Comparison of ENCODE assay signal across 1 cellular context in genomic region chr17:72425133-72425795, GRCh38.
TF ChIP-seq lines count a peak whose summit lies in the region.

No MANE protein-coding gene starts in this region.

TF ChIP-seq in GM12878, 131 proteins besides CTCF, POLR2A, EP300 and RAD21 (continued from another document and continues in another):
- TF ChIP-seq EGR1 (IDR thresholded peaks at IDR 0.05; ENCODE audit: borderline replicate concordance in 1 of 2, low read depth in 2 of 2, low read length in 2 of 2) = no peak
- peak; percentile 50; the same call in 1 of the 2 replicates for TF ChIP-seq TCF12 (IDR thresholded peaks at IDR 0.05; ENCODE audit: low read depth, low read length)
- no peak for TF ChIP-seq YBX1 (IDR thresholded peaks at IDR 0.05)
- TF ChIP-seq ZNF24 (IDR thresholded peaks at IDR 0.05) = peak; percentile 97
- TF ChIP-seq MXI1 (IDR thresholded peaks at IDR 0.05; ENCODE audit: low read depth, low read length) = no peak
- TF ChIP-seq POLR2AphosphoS2 (IDR thresholded peaks at IDR 0.05; ENCODE audit: low read depth, low read length) = no peak
- TF ChIP-seq EED (IDR thresholded peaks at IDR 0.05; ENCODE audit: low read depth) = peak; percentile 53
- peak; percentile 63 for TF ChIP-seq SMAD1 (IDR thresholded peaks at IDR 0.05; ENCODE audit: low read depth, partially characterized antibody)
- TF ChIP-seq CEBPB (IDR thresholded peaks at IDR 0.05; ENCODE audit: borderline replicate concordance in 1 of 2, low read depth in 2 of 2, low read length in 2 of 2) = no peak
- no peak; the same call in 1 of the 2 replicates for TF ChIP-seq ATF7 (IDR thresholded peaks at IDR 0.05; ENCODE audit: low read depth)
- TF ChIP-seq SP1 (IDR thresholded peaks at IDR 0.05; ENCODE audit: low read depth, low read length) = no peak
- TF ChIP-seq ZNF207 (IDR thresholded peaks at IDR 0.05; ENCODE audit: borderline replicate concordance) = no peak; the same call in 1 of the 2 replicates
- TF ChIP-seq, protein P1, sequence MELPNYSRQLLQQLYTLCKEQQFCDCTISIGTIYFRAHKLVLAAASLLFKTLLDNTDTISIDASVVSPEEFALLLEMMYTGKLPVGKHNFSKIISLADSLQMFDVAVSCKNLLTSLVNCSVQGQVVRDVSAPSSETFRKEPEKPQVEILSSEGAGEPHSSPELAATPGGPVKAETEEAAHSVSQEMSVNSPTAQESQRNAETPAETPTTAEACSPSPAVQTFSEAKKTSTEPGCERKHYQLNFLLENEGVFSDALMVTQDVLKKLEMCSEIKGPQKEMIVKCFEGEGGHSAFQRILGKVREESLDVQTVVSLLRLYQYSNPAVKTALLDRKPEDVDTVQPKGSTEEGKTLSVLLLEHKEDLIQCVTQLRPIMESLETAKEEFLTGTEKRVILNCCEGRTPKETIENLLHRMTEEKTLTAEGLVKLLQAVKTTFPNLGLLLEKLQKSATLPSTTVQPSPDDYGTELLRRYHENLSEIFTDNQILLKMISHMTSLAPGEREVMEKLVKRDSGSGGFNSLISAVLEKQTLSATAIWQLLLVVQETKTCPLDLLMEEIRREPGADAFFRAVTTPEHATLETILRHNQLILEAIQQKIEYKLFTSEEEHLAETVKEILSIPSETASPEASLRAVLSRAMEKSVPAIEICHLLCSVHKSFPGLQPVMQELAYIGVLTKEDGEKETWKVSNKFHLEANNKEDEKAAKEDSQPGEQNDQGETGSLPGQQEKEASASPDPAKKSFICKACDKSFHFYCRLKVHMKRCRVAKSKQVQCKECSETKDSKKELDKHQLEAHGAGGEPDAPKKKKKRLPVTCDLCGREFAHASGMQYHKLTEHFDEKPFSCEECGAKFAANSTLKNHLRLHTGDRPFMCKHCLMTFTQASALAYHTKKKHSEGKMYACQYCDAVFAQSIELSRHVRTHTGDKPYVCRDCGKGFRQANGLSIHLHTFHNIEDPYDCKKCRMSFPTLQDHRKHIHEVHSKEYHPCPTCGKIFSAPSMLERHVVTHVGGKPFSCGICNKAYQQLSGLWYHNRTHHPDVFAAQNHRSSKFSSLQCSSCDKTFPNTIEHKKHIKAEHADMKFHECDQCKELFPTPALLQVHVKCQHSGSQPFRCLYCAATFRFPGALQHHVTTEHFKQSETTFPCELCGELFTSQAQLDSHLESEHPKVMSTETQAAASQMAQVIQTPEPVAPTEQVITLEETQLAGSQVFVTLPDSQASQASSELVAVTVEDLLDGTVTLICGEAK (IDR thresholded peaks at IDR 0.05; ENCODE audit: borderline replicate concordance) = no peak
- peak; percentile 80 to 87 for TF ChIP-seq BHLHE40 (IDR thresholded peaks at IDR 0.05; ENCODE audit: borderline replicate concordance in 1 of 2, low read depth in 2 of 2, low read length in 1 of 2)
- TF ChIP-seq, protein P2, sequence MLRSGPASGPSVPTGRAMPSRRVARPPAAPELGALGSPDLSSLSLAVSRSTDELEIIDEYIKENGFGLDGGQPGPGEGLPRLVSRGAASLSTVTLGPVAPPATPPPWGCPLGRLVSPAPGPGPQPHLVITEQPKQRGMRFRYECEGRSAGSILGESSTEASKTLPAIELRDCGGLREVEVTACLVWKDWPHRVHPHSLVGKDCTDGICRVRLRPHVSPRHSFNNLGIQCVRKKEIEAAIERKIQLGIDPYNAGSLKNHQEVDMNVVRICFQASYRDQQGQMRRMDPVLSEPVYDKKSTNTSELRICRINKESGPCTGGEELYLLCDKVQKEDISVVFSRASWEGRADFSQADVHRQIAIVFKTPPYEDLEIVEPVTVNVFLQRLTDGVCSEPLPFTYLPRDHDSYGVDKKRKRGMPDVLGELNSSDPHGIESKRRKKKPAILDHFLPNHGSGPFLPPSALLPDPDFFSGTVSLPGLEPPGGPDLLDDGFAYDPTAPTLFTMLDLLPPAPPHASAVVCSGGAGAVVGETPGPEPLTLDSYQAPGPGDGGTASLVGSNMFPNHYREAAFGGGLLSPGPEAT (IDR thresholded peaks at IDR 0.05; ENCODE audit: low read depth) = peak; percentile 43; the same call in 1 of the 2 replicates
- TF ChIP-seq ZNF217 (IDR thresholded peaks at IDR 0.05) = no peak
- peak; percentile 30 for TF ChIP-seq SKIL (IDR thresholded peaks at IDR 0.05; ENCODE audit: low read depth, poor library complexity, severe bottlenecking)
- peak; percentile 54; the same call in 1 of the 2 replicates for TF ChIP-seq TAF1 (IDR thresholded peaks at IDR 0.05; ENCODE audit: borderline replicate concordance, low read depth, low read length)
- no peak for TF ChIP-seq HDAC6 (IDR thresholded peaks at IDR 0.05; ENCODE audit: unreplicated experiment)
- TF ChIP-seq, protein P3, sequence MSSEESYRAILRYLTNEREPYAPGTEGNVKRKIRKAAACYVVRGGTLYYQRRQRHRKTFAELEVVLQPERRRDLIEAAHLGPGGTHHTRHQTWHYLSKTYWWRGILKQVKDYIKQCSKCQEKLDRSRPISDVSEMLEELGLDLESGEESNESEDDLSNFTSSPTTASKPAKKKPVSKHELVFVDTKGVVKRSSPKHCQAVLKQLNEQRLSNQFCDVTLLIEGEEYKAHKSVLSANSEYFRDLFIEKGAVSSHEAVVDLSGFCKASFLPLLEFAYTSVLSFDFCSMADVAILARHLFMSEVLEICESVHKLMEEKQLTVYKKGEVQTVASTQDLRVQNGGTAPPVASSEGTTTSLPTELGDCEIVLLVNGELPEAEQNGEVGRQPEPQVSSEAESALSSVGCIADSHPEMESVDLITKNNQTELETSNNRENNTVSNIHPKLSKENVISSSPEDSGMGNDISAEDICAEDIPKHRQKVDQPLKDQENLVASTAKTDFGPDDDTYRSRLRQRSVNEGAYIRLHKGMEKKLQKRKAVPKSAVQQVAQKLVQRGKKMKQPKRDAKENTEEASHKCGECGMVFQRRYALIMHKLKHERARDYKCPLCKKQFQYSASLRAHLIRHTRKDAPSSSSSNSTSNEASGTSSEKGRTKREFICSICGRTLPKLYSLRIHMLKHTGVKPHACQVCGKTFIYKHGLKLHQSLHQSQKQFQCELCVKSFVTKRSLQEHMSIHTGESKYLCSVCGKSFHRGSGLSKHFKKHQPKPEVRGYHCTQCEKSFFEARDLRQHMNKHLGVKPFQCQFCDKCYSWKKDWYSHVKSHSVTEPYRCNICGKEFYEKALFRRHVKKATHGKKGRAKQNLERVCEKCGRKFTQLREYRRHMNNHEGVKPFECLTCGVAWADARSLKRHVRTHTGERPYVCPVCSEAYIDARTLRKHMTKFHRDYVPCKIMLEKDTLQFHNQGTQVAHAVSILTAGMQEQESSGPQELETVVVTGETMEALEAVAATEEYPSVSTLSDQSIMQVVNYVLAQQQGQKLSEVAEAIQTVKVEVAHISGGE (CRISPR knock-in tag; IDR thresholded peaks at IDR 0.05) = no peak
- no peak for TF ChIP-seq MTA2 (IDR thresholded peaks at IDR 0.05; ENCODE audit: low read depth)
- no peak for TF ChIP-seq SIN3A (IDR thresholded peaks at IDR 0.05; ENCODE audit: low read depth, low read length)
- no peak for TF ChIP-seq LARP7 (IDR thresholded peaks at IDR 0.05)
- no peak for TF ChIP-seq SREBF2 (IDR thresholded peaks at IDR 0.05; ENCODE audit: low read length)
- no peak; the same call in 1 of the 2 replicates for TF ChIP-seq BACH1 (IDR thresholded peaks at IDR 0.05; ENCODE audit: borderline replicate concordance)
- TF ChIP-seq SUPT20H (IDR thresholded peaks at IDR 0.05; ENCODE audit: borderline replicate concordance, control insufficient read depth, low read depth, low read length) = no peak
- TF ChIP-seq BCL11A (IDR thresholded peaks at IDR 0.05; ENCODE audit: low read depth, low read length) = 0 out of 2 replicates have a peak, but pooled peaks have one; percentile 42
- no peak for TF ChIP-seq NFYA (IDR thresholded peaks at IDR 0.05; ENCODE audit: borderline replicate concordance, low read depth, low read length)
- peak; percentile 68 for TF ChIP-seq NFIC (IDR thresholded peaks at IDR 0.05; ENCODE audit: low read depth, low read length)
- TF ChIP-seq SMC3 (IDR thresholded peaks at IDR 0.05; ENCODE audit: borderline replicate concordance, low read length) = no peak; the same call in 1 of the 2 replicates
- no peak for TF ChIP-seq MTA3 (IDR thresholded peaks at IDR 0.05; ENCODE audit: borderline replicate concordance, low read length)
- TF ChIP-seq IRF4 (IDR thresholded peaks at IDR 0.05; ENCODE audit: low read depth, low read length) = peak; percentile 52; the same call in 1 of the 2 replicates
- TF ChIP-seq CBFB (IDR thresholded peaks at IDR 0.05; ENCODE audit: low read depth) = peak; percentile 32; the same call in 1 of the 2 replicates
- TF ChIP-seq, protein P4, sequence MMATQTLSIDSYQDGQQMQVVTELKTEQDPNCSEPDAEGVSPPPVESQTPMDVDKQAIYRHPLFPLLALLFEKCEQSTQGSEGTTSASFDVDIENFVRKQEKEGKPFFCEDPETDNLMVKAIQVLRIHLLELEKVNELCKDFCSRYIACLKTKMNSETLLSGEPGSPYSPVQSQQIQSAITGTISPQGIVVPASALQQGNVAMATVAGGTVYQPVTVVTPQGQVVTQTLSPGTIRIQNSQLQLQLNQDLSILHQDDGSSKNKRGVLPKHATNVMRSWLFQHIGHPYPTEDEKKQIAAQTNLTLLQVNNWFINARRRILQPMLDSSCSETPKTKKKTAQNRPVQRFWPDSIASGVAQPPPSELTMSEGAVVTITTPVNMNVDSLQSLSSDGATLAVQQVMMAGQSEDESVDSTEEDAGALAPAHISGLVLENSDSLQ (IDR thresholded peaks at IDR 0.05) = peak; percentile 2; the same call in 1 of the 2 replicates
- TF ChIP-seq ZBED1 (IDR thresholded peaks at IDR 0.05; ENCODE audit: borderline replicate concordance) = peak; percentile 65; the same call in 1 of the 2 replicates
- TF ChIP-seq E2F8 (IDR thresholded peaks at IDR 0.05; ENCODE audit: low read depth, partially characterized antibody) = no peak
- 0 out of 2 replicates have a peak, but pooled peaks have one; percentile 8 for TF ChIP-seq RAD51 (IDR thresholded peaks at IDR 0.05)
- TF ChIP-seq, protein P5, sequence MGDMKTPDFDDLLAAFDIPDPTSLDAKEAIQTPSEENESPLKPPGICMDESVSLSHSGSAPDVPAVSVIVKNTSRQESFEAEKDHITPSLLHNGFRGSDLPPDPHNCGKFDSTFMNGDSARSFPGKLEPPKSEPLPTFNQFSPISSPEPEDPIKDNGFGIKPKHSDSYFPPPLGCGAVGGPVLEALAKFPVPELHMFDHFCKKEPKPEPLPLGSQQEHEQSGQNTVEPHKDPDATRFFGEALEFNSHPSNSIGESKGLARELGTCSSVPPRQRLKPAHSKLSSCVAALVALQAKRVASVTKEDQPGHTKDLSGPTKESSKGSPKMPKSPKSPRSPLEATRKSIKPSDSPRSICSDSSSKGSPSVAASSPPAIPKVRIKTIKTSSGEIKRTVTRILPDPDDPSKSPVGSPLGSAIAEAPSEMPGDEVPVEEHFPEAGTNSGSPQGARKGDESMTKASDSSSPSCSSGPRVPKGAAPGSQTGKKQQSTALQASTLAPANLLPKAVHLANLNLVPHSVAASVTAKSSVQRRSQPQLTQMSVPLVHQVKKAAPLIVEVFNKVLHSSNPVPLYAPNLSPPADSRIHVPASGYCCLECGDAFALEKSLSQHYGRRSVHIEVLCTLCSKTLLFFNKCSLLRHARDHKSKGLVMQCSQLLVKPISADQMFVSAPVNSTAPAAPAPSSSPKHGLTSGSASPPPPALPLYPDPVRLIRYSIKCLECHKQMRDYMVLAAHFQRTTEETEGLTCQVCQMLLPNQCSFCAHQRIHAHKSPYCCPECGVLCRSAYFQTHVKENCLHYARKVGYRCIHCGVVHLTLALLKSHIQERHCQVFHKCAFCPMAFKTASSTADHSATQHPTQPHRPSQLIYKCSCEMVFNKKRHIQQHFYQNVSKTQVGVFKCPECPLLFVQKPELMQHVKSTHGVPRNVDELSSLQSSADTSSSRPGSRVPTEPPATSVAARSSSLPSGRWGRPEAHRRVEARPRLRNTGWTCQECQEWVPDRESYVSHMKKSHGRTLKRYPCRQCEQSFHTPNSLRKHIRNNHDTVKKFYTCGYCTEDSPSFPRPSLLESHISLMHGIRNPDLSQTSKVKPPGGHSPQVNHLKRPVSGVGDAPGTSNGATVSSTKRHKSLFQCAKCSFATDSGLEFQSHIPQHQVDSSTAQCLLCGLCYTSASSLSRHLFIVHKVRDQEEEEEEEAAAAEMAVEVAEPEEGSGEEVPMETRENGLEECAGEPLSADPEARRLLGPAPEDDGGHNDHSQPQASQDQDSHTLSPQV (IDR thresholded peaks at IDR 0.05) = peak; percentile 67; the same call in 1 of the 2 replicates
- no peak for TF ChIP-seq IKZF1 (conservative IDR thresholded peaks at IDR 0.05)
- 0 out of 2 replicates have a peak, but pooled peaks have one; percentile 43 for TF ChIP-seq CHD2 (IDR thresholded peaks at IDR 0.05; ENCODE audit: borderline replicate concordance, low read depth, low read length)
- no peak for TF ChIP-seq MYB (IDR thresholded peaks at IDR 0.05; ENCODE audit: borderline replicate concordance, low read depth, low read length)
- TF ChIP-seq TCF3 (IDR thresholded peaks at IDR 0.05; ENCODE audit: borderline replicate concordance, insufficient read depth, low read depth, low read length) = no peak
